9 cellular contexts compared by ENCODE assay signal in genomic region chr17:78379134-78379497, GRCh38. TPM values are rescaled to one million over a fixed set of nuclear protein-coding genes. Genes with fewer than 3 reads are reported as not detected.
DNase-seq lines count a peak whose midpoint lies in the region; ATAC-seq, FAIRE-seq and TF ChIP-seq lines count a peak whose summit lies in the region.
"Had no signal": no experiment of that assay in that cellular context is flagged by ENCODE, and none has a peak within 500 bp of the region (broad histone marks: within the 10 kb centered on the region; RNA-seq: fewer than 3 reads in every experiment).

No MANE protein-coding gene starts in this region.

- intact Hi-C loops in endothelial cell of umbilical vein (cut with micrococcal nuclease) = loop anchor here (1.0 kb wide), 1 partner anchor 16 kb away; no protein-coding TSS in a partner anchor

- FAIRE-seq in endothelial cell of umbilical vein (lab: Jason Lieb, UNC) = peak; percentile 79
- FAIRE-seq: TTC549 had no signal

- TSS peak; percentile 42 for BruUV-seq in endothelial cell of umbilical vein (replicated peaks; lab: Mats Ljungman, UMichigan)

- ATAC-seq in GM19023 (IDR thresholded peaks at IDR 0.05; ENCODE audit: unreplicated experiment) = no peak

- peak; percentile 62 for DNase-seq in RWPE1 (ENCODE audit: low spot score)
- peak; percentile 95 for DNase-seq in endothelial cell of umbilical vein (ENCODE audit: low read depth, low spot score)
- no peak for DNase-seq in stimulated activated CD4-positive, alpha-beta T cell treated with anti-CD3 and anti-CD28 coated beads, Interleukin-15, amount 100 ng/mL, for 24 hours
- DNase-seq in NCI-H2227 (lab: John Stamatoyannopoulos, UW; ENCODE audit: unreplicated experiment) = no peak
- no peak for DNase-seq in SHP77 (lab: John Stamatoyannopoulos, UW)

- H3K27me3 ChIP-seq in endothelial cell of umbilical vein (ENCODE audit: control insufficient read depth in 2 of 2, insufficient read depth in 2 of 2, low read length in 2 of 2) (no peaks in the 10 kb centered on the region), neutrophil (no peaks in the 10 kb centered on the region)

- no peaks in the 10 kb centered on the region for H3K9me1 ChIP-seq in endothelial cell of umbilical vein (replicated peaks; ENCODE audit: control insufficient read depth, extremely low read depth, insufficient read depth, low read length)

- H3K4me1 ChIP-seq in ES-I3 (ENCODE audit: insufficient read depth, low read length) (peaks cover 49% of the 10 kb centered on the region), endothelial cell of umbilical vein (ENCODE audit: control insufficient read depth, extremely low read depth, insufficient read depth, low read length) (peaks cover 69% of the 10 kb centered on the region), neutrophil (ENCODE audit: control insufficient read depth in 1 of 2, insufficient read depth in 1 of 2, low read depth in 1 of 2, low read length in 1 of 2) (peaks cover 90 to 93% of the 10 kb centered on the region in 2 experiments)

- peak overlapping the region; percentile 89 for H3K9ac ChIP-seq in ES-I3 (ENCODE audit: low read depth, low read length)
- peak overlapping the region; percentile 93 for H3K9ac ChIP-seq in endothelial cell of umbilical vein (replicated peaks; ENCODE audit: extremely low read depth, insufficient read depth, low read length)

- no peak for TF ChIP-seq POLR2A in endothelial cell of umbilical vein (IDR thresholded peaks at IDR 0.05; ENCODE audit: low read depth, low read length)

- CTCF ChIA-PET in RWPE1 (lab: Yijun Ruan, JAX) = interaction anchor here (1.1 to 1.3 kb wide), 2 partner anchors 43 to 329 kb away, joined by 3 read pairs; no protein-coding TSS in a partner anchor
- CTCF ChIA-PET in endothelial cell of umbilical vein (lab: Charles Lee) = interaction anchor here (1.2 to 4.2 kb wide), 4 partner anchors 12 to 43 kb away, joined by 4 to 23 read pairs (median 6); no protein-coding TSS in a partner anchor

- H3K9me3 ChIP-seq in ES-I3 (ENCODE audit: control insufficient read depth, insufficient read depth, low read length) (no peaks in the 10 kb centered on the region), endothelial cell of umbilical vein (replicated peaks; ENCODE audit: control insufficient read depth, insufficient read depth, low read length) (no peaks in the 10 kb centered on the region), neutrophil (no peaks in the 10 kb centered on the region)

- no peaks in the 10 kb centered on the region for H4K20me1 ChIP-seq in endothelial cell of umbilical vein (replicated peaks; ENCODE audit: control insufficient read depth, extremely low read depth, insufficient read depth, low read length)

- H3K4me3 ChIP-seq in endothelial cell of umbilical vein (replicated peaks in 1 of 3; ENCODE audit: insufficient read depth in 1 of 3, low read depth in 1 of 3, low read length in 3 of 3) (peak overlapping the region; percentile 62 to 75 (median 67)), neutrophil (ENCODE audit: low read depth in 1 of 2, low read length in 1 of 2) (peak overlapping the region; percentile 78 to 92)

- no peak overlapping the region for H2AFZ ChIP-seq in endothelial cell of umbilical vein (ENCODE audit: low read depth, low read length)

- peak overlapping the region; percentile 86 for H3K27ac ChIP-seq in RWPE1
- H3K27ac ChIP-seq in endothelial cell of umbilical vein (ENCODE audit: insufficient read depth, low read depth, low read length) = peak overlapping the region; percentile 91
- H3K27ac ChIP-seq in neutrophil = peak overlapping the region; percentile 97

- dilution Hi-C loops in endothelial cell of umbilical vein (cut with MboI; ENCODE audit: extremely low pct_ligation_motif_present, low sequenced_read_pairs) = no loop called here

- H3K36me3 ChIP-seq in ES-I3 (ENCODE audit: insufficient read depth, low read length) = 0 out of 2 replicates have a peak, but pooled peaks cover 3% of the 10 kb centered on the region
- no peaks in the 10 kb centered on the region for H3K36me3 ChIP-seq in endothelial cell of umbilical vein (ENCODE audit: control insufficient read depth in 2 of 2, extremely low read depth in 1 of 2, insufficient read depth in 2 of 2, low read length in 2 of 2)
- H3K36me3 ChIP-seq in neutrophil = no peaks in the 10 kb centered on the region

- H3K4me2 ChIP-seq in endothelial cell of umbilical vein (ENCODE audit: insufficient read depth, low read length) = peak overlapping the region; percentile 54

- TF ChIP-seq CTCF in RWPE1 (conservative IDR thresholded peaks at IDR 0.05; ENCODE audit: low read depth) (no peak), endothelial cell of umbilical vein (IDR thresholded peaks at IDR 0.05; ENCODE audit: extremely low read depth in 1 of 2, insufficient read depth in 1 of 2, low read depth in 1 of 2, low read length in 2 of 2) (no peak), neutrophil (IDR thresholded peaks at IDR 0.05) (no peak)

- POLR2A ChIA-PET in RWPE1 (lab: Yijun Ruan, JAX; ENCODE audit: low non-redundant PET) (interaction anchor here (0.7 kb wide), 1 partner anchor 223 kb away, joined by 4 read pairs; no protein-coding TSS in a partner anchor), endothelial cell of umbilical vein (lab: Charles Lee) (no interaction called here)

- peaks cover 36% of the 10 kb centered on the region for H3K79me2 ChIP-seq in endothelial cell of umbilical vein (ENCODE audit: control insufficient read depth, insufficient read depth, low read length)

TF ChIP-seq in endothelial cell of umbilical vein, 7 proteins besides CTCF, POLR2A, EP300 and RAD21:
- TF ChIP-seq MAX (IDR thresholded peaks at IDR 0.05; ENCODE audit: insufficient read depth, insufficient read length) = no peak
- no peak for TF ChIP-seq POLR2AphosphoS5 (IDR thresholded peaks at IDR 0.05; ENCODE audit: insufficient read depth, low read depth, low read length)
- peak; percentile 39 for TF ChIP-seq JUN (IDR thresholded peaks at IDR 0.05; ENCODE audit: borderline replicate concordance, insufficient read depth, insufficient read length, low read depth)
- peak; percentile 91 for TF ChIP-seq FOS (IDR thresholded peaks at IDR 0.05; ENCODE audit: borderline replicate concordance, insufficient read depth, low read length)
- TF ChIP-seq GATA2 (IDR thresholded peaks at IDR 0.05; ENCODE audit: insufficient read depth, insufficient read length, low read depth, low read length) = no peak

RNA-seq across cellular contexts. Expression of gene PGS1, which starts 0.7 kb away (rescaled TPM):
- 55.6 and 66.0 TPM in 2 replicates for total RNA-seq in endothelial cell of umbilical vein
- 48.4 and 50.8 TPM in 2 replicates for polyA plus RNA-seq in endothelial cell of umbilical vein
- 28.4 and 36.1 TPM in 2 replicates for polyA plus RNA-seq in endothelial cell of umbilical vein (2011; cell fraction: cytosol; rRNA removed)
- 195 and 203 TPM in 2 replicates for polyA plus RNA-seq in endothelial cell of umbilical vein (2011; cell fraction: nucleus; rRNA removed)
- polyA plus RNA-seq in endothelial cell of umbilical vein (2012) = 30.2 and 34.0 TPM in 2 replicates
- 62.5 and 77.9 TPM in 2 replicates for polyA minus RNA-seq in endothelial cell of umbilical vein
- polyA minus RNA-seq in endothelial cell of umbilical vein (2011; cell fraction: cytosol; rRNA and poly(A)+ RNA removed) = 31.2 TPM
- polyA minus RNA-seq in endothelial cell of umbilical vein (2011; cell fraction: nucleus; rRNA and poly(A)+ RNA removed) = 72.4 and 73.4 TPM in 2 replicates

RNA-seq across cellular contexts. Expression of gene SOCS3, which starts 19.2 kb away (rescaled TPM):
- total RNA-seq in endothelial cell of umbilical vein = 13.6 and 14.3 TPM in 2 replicates
- 6.2 and 6.6 TPM in 2 replicates for polyA plus RNA-seq in endothelial cell of umbilical vein
- 5.3 and 7.9 TPM in 2 replicates for polyA plus RNA-seq in endothelial cell of umbilical vein (2011; cell fraction: cytosol; rRNA removed)
- polyA plus RNA-seq in endothelial cell of umbilical vein (2011; cell fraction: nucleus; rRNA removed) = 15.2 and 19.0 TPM in 2 replicates
- 12.2 and 14.3 TPM in 2 replicates for polyA plus RNA-seq in endothelial cell of umbilical vein (2012)
- polyA minus RNA-seq in endothelial cell of umbilical vein = 7.8 and 10.9 TPM in 2 replicates
- polyA minus RNA-seq in endothelial cell of umbilical vein (2011; cell fraction: cytosol; rRNA and poly(A)+ RNA removed) = 31.0 TPM
- polyA minus RNA-seq in endothelial cell of umbilical vein (2011; cell fraction: nucleus; rRNA and poly(A)+ RNA removed) = 7.3 and 17.4 TPM in 2 replicates

Comparison
In these comparisons a context has a peak if more than half of its experiments do, and no peak if none do; other contexts are left out.
1. DNase-seq: peak in RWPE1 (single experiment) and endothelial cell of umbilical vein (single experiment); none in stimulated activated CD4-positive, alpha-beta T cell treated with anti-CD3 and anti-CD28 coated beads, Interleukin-15, amount 100 ng/mL, for 24 hours (single experiment), NCI-H2227 (single experiment) and SHP77 (0 of 2).
2. Peak in every context shown above with its lines, with median percentiles within 50 percentile points of each other: H3K27ac ChIP-seq.